Comparison of ENCODE assay signal across 31 cellular contexts in genomic region chr21:41605934-41606285, GRCh38.
"Had no signal": no experiment of that assay in that cellular context is flagged by ENCODE, and none has a peak within 500 bp of the region (broad histone marks: within the 10 kb centered on the region; RNA-seq: fewer than 3 reads in every experiment).

No MANE protein-coding gene starts in this region.

- H3K36me3 ChIP-seq: brain microvascular endothelial cell, left lung, lower lobe of right lung, ovary, uterus had no signal

- H3K9me3 Mint-ChIP-seq: activated CD4-positive, alpha-beta memory T cell treated with anti-CD3 and anti-CD28 coated beads, Interleukin-2, amount 10 ng/mL, durations not matched to agents 7 days and 5 days; activated CD4-positive, alpha-beta T cell treated with anti-CD3 and anti-CD28 coated beads, Interleukin-2, amount 10 ng/mL, durations not matched to agents 7 days and 5 days; activated naive CD4-positive, alpha-beta T cell treated with anti-CD3 and anti-CD28 coated beads, Interleukin-2, amount 10 ng/mL, durations not matched to agents 7 days and 5 days; activated naive CD8-positive, alpha-beta T cell treated with anti-CD3 and anti-CD28 coated beads, Interleukin-2, amount 10 ng/mL, durations not matched to agents 7 days and 5 days; activated T-cell treated with anti-CD3 and anti-CD28 coated beads, Interleukin-2, amount 50 U/mL, for 24 hours; effector memory CD8-positive, alpha-beta T cell; nephron had no signal

- H3K4me3 Mint-ChIP-seq: activated CD4-positive, alpha-beta memory T cell treated with anti-CD3 and anti-CD28 coated beads, Interleukin-2, amount 10 ng/mL, durations not matched to agents 7 days and 5 days; activated CD4-positive, alpha-beta T cell treated with anti-CD3 and anti-CD28 coated beads, Interleukin-2, amount 10 ng/mL, durations not matched to agents 7 days and 5 days; activated naive CD4-positive, alpha-beta T cell treated with anti-CD3 and anti-CD28 coated beads, Interleukin-2, amount 10 ng/mL, durations not matched to agents 7 days and 5 days; activated naive CD8-positive, alpha-beta T cell treated with anti-CD3 and anti-CD28 coated beads, Interleukin-2, amount 10 ng/mL, durations not matched to agents 7 days and 5 days; activated T-cell treated with anti-CD3 and anti-CD28 coated beads, Interleukin-2, amount 50 U/mL, for 24 hours; effector memory CD8-positive, alpha-beta T cell; nephron; WTC11 had no signal

- H3K27ac Mint-ChIP-seq: activated CD4-positive, alpha-beta memory T cell treated with anti-CD3 and anti-CD28 coated beads, Interleukin-2, amount 10 ng/mL, durations not matched to agents 7 days and 5 days; activated CD4-positive, alpha-beta T cell treated with anti-CD3 and anti-CD28 coated beads, Interleukin-2, amount 10 ng/mL, durations not matched to agents 7 days and 5 days; activated naive CD4-positive, alpha-beta T cell treated with anti-CD3 and anti-CD28 coated beads, Interleukin-2, amount 10 ng/mL, durations not matched to agents 7 days and 5 days; activated naive CD8-positive, alpha-beta T cell treated with anti-CD3 and anti-CD28 coated beads, Interleukin-2, amount 10 ng/mL, durations not matched to agents 7 days and 5 days; activated T-cell treated with anti-CD3 and anti-CD28 coated beads, Interleukin-2, amount 50 U/mL, for 24 hours; effector memory CD8-positive, alpha-beta T cell; nephron; progenitor cell of endocrine pancreas; WTC11 had no signal

- H3K9me3 ChIP-seq: left lung, lower lobe of right lung, ovary, testis, uterus had no signal

- H3K4me3 ChIP-seq: left lung, lower lobe of right lung, ovary, testis, uterus had no signal

- DNase-seq: activated CD4-positive, alpha-beta memory T cell treated with anti-CD3 and anti-CD28 coated beads, Interleukin-2, amount 10 ng/mL, durations not matched to agents 7 days and 5 days; activated CD4-positive, alpha-beta T cell treated with anti-CD3 and anti-CD28 coated beads for 1 hour; activated CD4-positive, alpha-beta T cell treated with anti-CD3 and anti-CD28 coated beads, Interleukin-2, amount 10 ng/mL, durations not matched to agents 7 days and 5 days; activated CD8-positive, alpha-beta memory T cell treated with anti-CD3 and anti-CD28 coated beads, Interleukin-2, amount 50 U/mL, for 48 hours; activated gamma-delta T cell; activated naive CD4-positive, alpha-beta T cell treated with anti-CD3 and anti-CD28 coated beads, Interleukin-2, amount 10 ng/mL, durations not matched to agents 7 days and 5 days; activated naive CD8-positive, alpha-beta T cell treated with anti-CD3 and anti-CD28 coated beads, Interleukin-2, amount 10 ng/mL, durations not matched to agents 7 days and 5 days; activated T-cell treated with anti-CD3 and anti-CD28 coated beads, Interleukin-2, amount 50 U/mL, for 24 hours; brain microvascular endothelial cell; caudate nucleus; cortex of kidney; effector memory CD8-positive, alpha-beta T cell; foreskin fibroblast; head of caudate nucleus; left lung; lower lobe of right lung; mesenchymal stem cell; ovary; retina; stimulated activated CD4-positive, alpha-beta T cell treated with anti-CD3 and anti-CD28 coated beads, Interleukin-15, amount 100 ng/mL, for 24 hours; stimulated activated CD4-positive, alpha-beta T cell treated with anti-CD3 and anti-CD28 coated beads, Interleukin-2, amount 100 ng/mL, for 24 hours; stimulated activated naive CD4-positive, alpha-beta T cell; T-helper 2 cell; testis; trophoblast cell; uterus had no signal

- ATAC-seq: effector memory CD8-positive, alpha-beta T cell; WTC11 had no signal

- H3K27me3 ChIP-seq: brain microvascular endothelial cell, ovary, testis, uterus had no signal

- FAIRE-seq: astrocyte, endothelial cell of umbilical vein had no signal

- H3K4me1 ChIP-seq: uterus had no signal

- H3K4me1 Mint-ChIP-seq: activated CD4-positive, alpha-beta memory T cell treated with anti-CD3 and anti-CD28 coated beads, Interleukin-2, amount 10 ng/mL, durations not matched to agents 7 days and 5 days; activated CD4-positive, alpha-beta T cell treated with anti-CD3 and anti-CD28 coated beads, Interleukin-2, amount 10 ng/mL, durations not matched to agents 7 days and 5 days; activated naive CD4-positive, alpha-beta T cell treated with anti-CD3 and anti-CD28 coated beads, Interleukin-2, amount 10 ng/mL, durations not matched to agents 7 days and 5 days; activated naive CD8-positive, alpha-beta T cell treated with anti-CD3 and anti-CD28 coated beads, Interleukin-2, amount 10 ng/mL, durations not matched to agents 7 days and 5 days had no signal

- H3K27ac ChIP-seq: brain microvascular endothelial cell, left lung, lower lobe of right lung, ovary, testis, uterus had no signal

- H3K36me3 Mint-ChIP-seq: activated naive CD4-positive, alpha-beta T cell treated with anti-CD3 and anti-CD28 coated beads, Interleukin-2, amount 10 ng/mL, durations not matched to agents 7 days and 5 days; activated naive CD8-positive, alpha-beta T cell treated with anti-CD3 and anti-CD28 coated beads, Interleukin-2, amount 10 ng/mL, durations not matched to agents 7 days and 5 days had no signal
